In genomic region chr2:201977651-201978050, GRCh38 we compare ENCODE assay signal across 2 cellular contexts.
TF ChIP-seq lines count a peak whose summit lies in the region.

No MANE protein-coding gene starts in this region.

TF ChIP-seq in HepG2, 621 proteins besides CTCF, POLR2A, EP300 and RAD21:
- TF ChIP-seq ZBTB38 (CRISPR knock-in tag; IDR thresholded peaks at IDR 0.05) (no peak), SETDB1 (CRISPR knock-in tag; IDR thresholded peaks at IDR 0.05; ENCODE audit: borderline replicate concordance) (no peak), RFX3 (CRISPR knock-in tag; IDR thresholded peaks at IDR 0.05) (no peak)

TF ChIP-seq in H1, 55 proteins besides CTCF, POLR2A, EP300 and RAD21:
- TF ChIP-seq CHD7 (IDR thresholded peaks at IDR 0.05; ENCODE audit: insufficient replicate concordance, low read length) (no peak), TCF12 (IDR thresholded peaks at IDR 0.05; ENCODE audit: low read depth, low read length) (no peak), HDAC6 (IDR thresholded peaks at IDR 0.05; ENCODE audit: low read depth, low read length) (no peak), CEBPB (IDR thresholded peaks at IDR 0.05; ENCODE audit: low read depth, low read length) (no peak), GTF2F1 (IDR thresholded peaks at IDR 0.05; ENCODE audit: borderline replicate concordance, low read depth, low read length) (no peak), JUN (IDR thresholded peaks at IDR 0.05; ENCODE audit: low read depth, low read length) (no peak), CTBP2 (IDR thresholded peaks at IDR 0.05; ENCODE audit: borderline replicate concordance, insufficient read depth, insufficient read length, low read length) (no peak), CHD2 (IDR thresholded peaks at IDR 0.05; ENCODE audit: low read length) (no peak), NRF1 (IDR thresholded peaks at IDR 0.05; ENCODE audit: low read depth, low read length) (no peak), E2F6 (IDR thresholded peaks at IDR 0.05) (no peak), BACH1 (IDR thresholded peaks at IDR 0.05; ENCODE audit: low read length) (no peak), SAP30 (IDR thresholded peaks at IDR 0.05; ENCODE audit: insufficient read depth, insufficient replicate concordance, low read length) (no peak), CBX5 (IDR thresholded peaks at IDR 0.05; ENCODE audit: low read depth, low read length) (no peak), ZNF274 (IDR thresholded peaks at IDR 0.05; ENCODE audit: borderline replicate concordance, extremely low read depth, low read length) (no peak), ATF2 (IDR thresholded peaks at IDR 0.05; ENCODE audit: low read length) (no peak), SIN3A (conservative IDR thresholded peaks at IDR 0.05 in 1 of 2, IDR thresholded peaks at IDR 0.05 in 1 of 2; ENCODE audit: low read depth in 1 of 2, low read length in 2 of 2) (no peak)
